1 cellular context compared by ENCODE assay signal in genomic region chr2:75870654-75871137, GRCh38.
TF ChIP-seq lines count a peak whose summit lies in the region.

No MANE protein-coding gene starts in this region.

TF ChIP-seq in K562, 482 proteins besides CTCF, POLR2A, EP300 and RAD21 (continued from another document):
- no peak for TF ChIP-seq FUS (optimal IDR thresholded peaks at IDR 0.05; ENCODE audit: low read depth, low read length)
TF ChIP-seq in K562: peak in this region for 1.
